In genomic region chr19:1675633-1676350, GRCh38 we compare ENCODE assay signal across 1 cellular context.
A peak's percentile ranks its signal among the peaks of the same experiment; 100 is the strongest.
TF ChIP-seq lines count a peak whose summit lies in the region.

No MANE protein-coding gene starts in this region.

TF ChIP-seq in K562, 482 proteins besides CTCF, POLR2A, EP300 and RAD21 (continued from another document and continues in another):
- TF ChIP-seq CTCFL (IDR thresholded peaks at IDR 0.05; ENCODE audit: borderline replicate concordance, insufficient read depth, low read depth, low read length, poor library complexity, severe bottlenecking) (no peak), ZNF77 (CRISPR knock-in tag; IDR thresholded peaks at IDR 0.05) (no peak), ELK3 (CRISPR knock-in tag; IDR thresholded peaks at IDR 0.05) (no peak), ETS1 (conservative IDR thresholded peaks at IDR 0.05; ENCODE audit: control insufficient read depth, low read depth, low read length) (no peak), VEZF1 (CRISPR knock-in tag; IDR thresholded peaks at IDR 0.05) (peak; percentile 88), ZNF121 (CRISPR knock-in tag; conservative IDR thresholded peaks at IDR 0.05) (no peak), RNF2 (IDR thresholded peaks at IDR 0.05) (no peak), THRA (IDR thresholded peaks at IDR 0.05) (no peak), NR1H2 (CRISPR knock-in tag; IDR thresholded peaks at IDR 0.05) (no peak), TFAP4 (CRISPR knock-in tag; IDR thresholded peaks at IDR 0.05; ENCODE audit: borderline replicate concordance) (peak; percentile 61; the same call in 1 of the 2 replicates), ZNF175 (CRISPR knock-in tag; IDR thresholded peaks at IDR 0.05; ENCODE audit: low read depth) (no peak), ZNF140 (CRISPR knock-in tag; IDR thresholded peaks at IDR 0.05) (no peak), ZNF707 (CRISPR knock-in tag; conservative IDR thresholded peaks at IDR 0.05) (no peak), HNRNPL (IDR thresholded peaks at IDR 0.05; ENCODE audit: low read depth, low read length) (no peak), HEY1 (CRISPR knock-in tag; IDR thresholded peaks at IDR 0.05; ENCODE audit: borderline replicate concordance) (no peak), NFIC (IDR thresholded peaks at IDR 0.05) (peak; percentile 20; the same call in 1 of the 2 replicates), PCBP1 (IDR thresholded peaks at IDR 0.05; ENCODE audit: low read depth, low read length, poor library complexity, severe bottlenecking) (peak; percentile 78), ARID4B (CRISPR knock-in tag; IDR thresholded peaks at IDR 0.05) (0 out of 2 replicates have a peak, but pooled peaks have one; percentile 39), GTF2B (IDR thresholded peaks at IDR 0.05; ENCODE audit: extremely low read depth, insufficient read length) (no peak), IRF2 (CRISPR knock-in tag; IDR thresholded peaks at IDR 0.05) (no peak), ZNF280B (CRISPR knock-in tag; IDR thresholded peaks at IDR 0.05) (no peak), YY1 (IDR thresholded peaks at IDR 0.05; ENCODE audit: borderline replicate concordance in 1 of 3, control insufficient read depth in 1 of 3, extremely low read depth in 1 of 3, insufficient read depth in 3 of 3, insufficient read length in 1 of 3, insufficient replicate concordance in 2 of 3, low read depth in 1 of 3, low read length in 2 of 3) (no peak), ZNF586 (CRISPR knock-in tag; conservative IDR thresholded peaks at IDR 0.05) (no peak), CTBP1 (IDR thresholded peaks at IDR 0.05; ENCODE audit: borderline replicate concordance) (no peak), MAFG (tag; conservative IDR thresholded peaks at IDR 0.05) (no peak), SP2 (IDR thresholded peaks at IDR 0.05; ENCODE audit: extremely low read depth, low read depth, low read length, poor library complexity, severe bottlenecking) (no peak), E2F3 (CRISPR knock-in tag; IDR thresholded peaks at IDR 0.05) (no peak), SETDB1 (IDR thresholded peaks at IDR 0.05; ENCODE audit: low read length) (no peak), RREB1 (CRISPR knock-in tag; IDR thresholded peaks at IDR 0.05) (no peak), STAT5A (IDR thresholded peaks at IDR 0.05; ENCODE audit: borderline replicate concordance, low read length) (no peak), SRSF3 (IDR thresholded peaks at IDR 0.05; ENCODE audit: insufficient read depth, low read length) (no peak), C11orf30 (IDR thresholded peaks at IDR 0.05; ENCODE audit: low read depth) (no peak), ZEB2 (IDR thresholded peaks at IDR 0.05) (no peak), RBM25 (IDR thresholded peaks at IDR 0.05; ENCODE audit: low read depth, low read length, severe bottlenecking) (peak; percentile 91), PREB (CRISPR knock-in tag; IDR thresholded peaks at IDR 0.05) (no peak), ZSCAN29 (IDR thresholded peaks at IDR 0.05) (no peak)
